In the genomic region with DNA sequence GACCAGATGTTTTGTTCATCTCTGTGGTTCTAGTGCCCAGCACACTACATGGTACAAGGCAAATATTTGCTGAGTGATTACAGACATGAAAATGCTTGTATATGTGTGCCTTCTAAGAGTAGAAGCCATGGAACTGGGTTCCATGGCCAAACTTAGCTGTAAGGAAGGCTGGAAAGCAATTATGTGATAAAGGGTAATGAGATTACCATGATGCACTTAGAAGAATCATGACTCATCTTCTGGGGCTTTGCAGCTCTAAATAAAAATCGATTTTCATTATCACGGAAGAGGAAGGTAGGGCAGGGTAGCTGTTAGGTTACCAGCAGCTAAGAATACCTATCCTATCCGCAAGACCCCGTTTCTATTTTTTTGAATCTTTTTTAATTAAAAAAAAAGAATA, we compare ENCODE assay signal across 30 cellular contexts. TPM values are rescaled to one million over a fixed set of nuclear protein-coding genes. Genes with fewer than 3 reads are reported as not detected.
A peak's percentile ranks its signal among the peaks of the same experiment; 100 is the strongest.
DNase-seq lines count a peak whose midpoint lies in the region; ATAC-seq and TF ChIP-seq lines count a peak whose summit lies in the region.
"Had no signal": no experiment of that assay in that cellular context is flagged by ENCODE, and none has a peak within 500 bp of the region (broad histone marks: within the 10 kb centered on the region; RNA-seq: fewer than 3 reads in every experiment).

No MANE protein-coding gene starts in this region.

- TF ChIP-seq CTCF in BE2C (IDR thresholded peaks at IDR 0.05; ENCODE audit: low read depth, low read length) (no peak), MM.1S (IDR thresholded peaks at IDR 0.05; ENCODE audit: low read length) (no peak)

- peaks cover 0 to 3% (median 0%) of the 10 kb centered on the region in 3 donors for H3K36me3 Mint-ChIP-seq in CD8-positive, alpha-beta memory T cell
- H3K36me3 Mint-ChIP-seq: activated naive CD4-positive, alpha-beta T cell treated with anti-CD3 and anti-CD28 coated beads, Interleukin-2, amount 50 U/mL, for 24 hours; CD14-positive monocyte; immature natural killer cell; natural killer cell treated with Interleukin-12 subunit alpha and Interleukin-12 subunit beta and Interleukin-15 and Interleukin-18, amount 100 ng/mL, for 72 hours; stimulated activated naive B cell treated with anti-CD40 and anti-IgM and Interleukin-4, amounts not matched to agents 10 μg/mL and 1 μg/mL and 100 μg/mL, for 72 hours; WTC11 had no signal

- no peak overlapping the region for H3K27ac ChIP-seq in MM.1S (ENCODE audit: low read length)
- H3K27ac ChIP-seq in CD8-positive, alpha-beta memory T cell (ENCODE audit: low read depth, low read length): no peak overlapping the region
- H3K27ac ChIP-seq: cardiac muscle cell, coronary artery, esophagus muscularis mucosa, left ventricle myocardium inferior, RWPE1, spleen, testis, vagina had no signal

- intact Hi-C loops in left cardiac atrium (cut with DNase I) (no loop called here), Right ventricle myocardium inferior (cut with DNase I) (no loop called here)

- no peak overlapping the region for H3K4me2 ChIP-seq in MM.1S (ENCODE audit: low read depth, low read length)

- no peaks in the 10 kb centered on the region for H3K4me1 Mint-ChIP-seq in CD8-positive, alpha-beta memory T cell
- H3K4me1 Mint-ChIP-seq: activated naive CD4-positive, alpha-beta T cell treated with anti-CD3 and anti-CD28 coated beads, Interleukin-2, amount 50 U/mL, for 24 hours; immature natural killer cell had no signal

- H3K9me2 ChIP-seq in MM.1S (replicated peaks; ENCODE audit: insufficient read depth, low read length): no peaks in the 10 kb centered on the region

- H3K27me3 Mint-ChIP-seq in CD8-positive, alpha-beta memory T cell: peaks cover 4 to 17% of the 10 kb centered on the region in 2 donors

- H3K4me3 ChIP-seq in BE2C (ENCODE audit: low read depth, low read length) (no peak overlapping the region), MM.1S (ENCODE audit: low read length) (no peak overlapping the region)
- H3K4me3 ChIP-seq in CD8-positive, alpha-beta memory T cell (ENCODE audit: low read length): no peak overlapping the region
- H3K4me3 ChIP-seq: cardiac muscle cell, coronary artery, esophagus muscularis mucosa, left ventricle myocardium inferior, spleen, testis, vagina had no signal

- DNase-seq in BE2C: peak; percentile 37
- peak; percentile 46 for DNase-seq in DMS53 (lab: John Stamatoyannopoulos, UW)
- peak; percentile 30 for DNase-seq in NCI-H2029 treated with DMSO at 0.1 percent for 48 hours (lab: John Stamatoyannopoulos, UW)
- peak; percentile 45 for DNase-seq in SW480 (ENCODE audit: low spot score)
- no peak for DNase-seq in MM.1S
- DNase-seq in CD8-positive, alpha-beta memory T cell: no peak
- DNase-seq in left cardiac atrium: no peak
- DNase-seq in Right ventricle myocardium inferior (ENCODE audit: missing footprints): no peak
- DNase-seq: effector memory CD8-positive, alpha-beta T cell; GOT3; hippocampal formation; immature natural killer cell; KG1; left ventricle myocardium inferior; NCI-H187 treated with DMSO at 0.1 percent for 48 hours; NCI-H446; spleen; stimulated activated CD4-positive, alpha-beta T cell treated with anti-CD3 and anti-CD28 coated beads, Interleukin-4, amount 100 ng/mL, for 1 hour; stimulated activated naive B cell treated with anti-CD40 and anti-IgM and Interleukin-4, amounts not matched to agents 10 μg/mL and 1 μg/mL and 100 μg/mL, for 72 hours; T-helper 9 cell; testis had no signal

- no peaks in the 10 kb centered on the region for H4K20me1 ChIP-seq in MM.1S (ENCODE audit: insufficient read depth, low read length)

- H3K36me3 ChIP-seq in BE2C (no peaks in the 10 kb centered on the region), MM.1S (replicated peaks; ENCODE audit: insufficient read depth, low read length) (no peaks in the 10 kb centered on the region)
- H3K36me3 ChIP-seq in CD8-positive, alpha-beta memory T cell (ENCODE audit: insufficient read depth, low read length): no peaks in the 10 kb centered on the region
- H3K36me3 ChIP-seq: cardiac muscle cell, esophagus muscularis mucosa, left ventricle myocardium inferior, spleen, vagina had no signal

- no peak for ATAC-seq in left cardiac atrium
- no peak for ATAC-seq in Right ventricle myocardium inferior
- ATAC-seq: effector memory CD8-positive, alpha-beta T cell; natural killer cell treated with Interleukin-12 subunit alpha and Interleukin-12 subunit beta and Interleukin-15 and Interleukin-18, amount 100 ng/mL, for 72 hours; stimulated activated naive B cell treated with anti-CD40 and anti-IgM and Interleukin-4, amounts not matched to agents 10 μg/mL and 1 μg/mL and 100 μg/mL, for 72 hours; WTC11 had no signal

- peaks cover 64% of the 10 kb centered on the region for H3K4me1 ChIP-seq in BE2C
- H3K4me1 ChIP-seq in MM.1S (ENCODE audit: low read length): no peaks in the 10 kb centered on the region
- H3K4me1 ChIP-seq in CD8-positive, alpha-beta memory T cell (ENCODE audit: insufficient read depth, low read length): no peaks in the 10 kb centered on the region
- H3K4me1 ChIP-seq: spleen, testis, vagina had no signal

- H3K27me3 ChIP-seq in BE2C (no peaks in the 10 kb centered on the region), MM.1S (replicated peaks; ENCODE audit: insufficient read depth, low read length) (no peaks in the 10 kb centered on the region)
- H3K27me3 ChIP-seq in CD8-positive, alpha-beta memory T cell (ENCODE audit: insufficient read depth, low read length, poor library complexity, severe bottlenecking): no peaks in the 10 kb centered on the region
- H3K27me3 ChIP-seq: cardiac muscle cell, esophagus muscularis mucosa, spleen, testis, vagina had no signal

- H3F3A ChIP-seq in MM.1S (ENCODE audit: insufficient read depth, low read length): no peaks in the 10 kb centered on the region

- no peaks in the 10 kb centered on the region for H3K9me3 Mint-ChIP-seq in CD8-positive, alpha-beta memory T cell
- H3K9me3 Mint-ChIP-seq: activated naive CD4-positive, alpha-beta T cell treated with anti-CD3 and anti-CD28 coated beads, Interleukin-2, amount 50 U/mL, for 24 hours; effector memory CD8-positive, alpha-beta T cell; immature natural killer cell; natural killer cell treated with Interleukin-12 subunit alpha and Interleukin-12 subunit beta and Interleukin-15 and Interleukin-18, amount 100 ng/mL, for 72 hours; stimulated activated naive B cell treated with anti-CD40 and anti-IgM and Interleukin-4, amounts not matched to agents 10 μg/mL and 1 μg/mL and 100 μg/mL, for 72 hours had no signal

- no peak overlapping the region for H3K27ac Mint-ChIP-seq in CD8-positive, alpha-beta memory T cell
- H3K27ac Mint-ChIP-seq: activated naive CD4-positive, alpha-beta T cell treated with anti-CD3 and anti-CD28 coated beads, Interleukin-2, amount 50 U/mL, for 24 hours; effector memory CD8-positive, alpha-beta T cell; immature natural killer cell; natural killer cell treated with Interleukin-12 subunit alpha and Interleukin-12 subunit beta and Interleukin-15 and Interleukin-18, amount 100 ng/mL, for 72 hours; stimulated activated naive B cell treated with anti-CD40 and anti-IgM and Interleukin-4, amounts not matched to agents 10 μg/mL and 1 μg/mL and 100 μg/mL, for 72 hours; WTC11 had no signal

- H3K9ac ChIP-seq in MM.1S (ENCODE audit: low read length): no peak overlapping the region

- H3K9me3 ChIP-seq in BE2C (no peaks in the 10 kb centered on the region), MM.1S (replicated peaks; ENCODE audit: insufficient read depth, low read length) (no peaks in the 10 kb centered on the region)
- no peaks in the 10 kb centered on the region for H3K9me3 ChIP-seq in CD8-positive, alpha-beta memory T cell (ENCODE audit: low read length)
- H3K9me3 ChIP-seq: esophagus muscularis mucosa, left ventricle myocardium inferior, spleen, testis, vagina had no signal

- no peaks in the 10 kb centered on the region for H3K79me2 ChIP-seq in MM.1S (ENCODE audit: low read length)

- CTCF ChIA-PET in CD8-positive, alpha-beta memory T cell (lab: Charles Lee): no interaction called here

- POLR2A ChIA-PET in CD8-positive, alpha-beta memory T cell (lab: Charles Lee): no interaction called here

- H3K4me3 Mint-ChIP-seq in CD8-positive, alpha-beta memory T cell: no peak overlapping the region
- H3K4me3 Mint-ChIP-seq: activated naive CD4-positive, alpha-beta T cell treated with anti-CD3 and anti-CD28 coated beads, Interleukin-2, amount 50 U/mL, for 24 hours; CD14-positive monocyte; effector memory CD8-positive, alpha-beta T cell; immature natural killer cell; natural killer cell treated with Interleukin-12 subunit alpha and Interleukin-12 subunit beta and Interleukin-15 and Interleukin-18, amount 100 ng/mL, for 72 hours; stimulated activated naive B cell treated with anti-CD40 and anti-IgM and Interleukin-4, amounts not matched to agents 10 μg/mL and 1 μg/mL and 100 μg/mL, for 72 hours; WTC11 had no signal

- no peak overlapping the region for H2AFZ ChIP-seq in MM.1S (ENCODE audit: low read length)

RNA-seq across cellular contexts. Expression of a gene that starts 28.0 kb away (rescaled TPM):
- 20.6 TPM for polyA plus RNA-seq in BE2C (2012; ENCODE audit: insufficient read depth, insufficient read length, low read depth)
- total RNA-seq in CD8-positive, alpha-beta memory T cell: 10 to 100 TPM; 12.7 to 13.8 TPM
- polyA plus RNA-seq in CD8-positive, alpha-beta memory T cell: 32.3 TPM
- 10 to 100 TPM; 18.3 to 23.3 TPM for total RNA-seq in left cardiac atrium
- total RNA-seq in Right ventricle myocardium inferior: 23.9 TPM

Comparison
In these comparisons a context has a peak if more than half of its experiments do, and no peak if none do; other contexts are left out.
1. DNase-seq: peak in BE2C (single experiment), DMS53 (single experiment), NCI-H2029 treated with DMSO at 0.1 percent for 48 hours (single experiment) and SW480 (single experiment); none in MM.1S (single experiment), CD8-positive, alpha-beta memory T cell (0 of 5), left cardiac atrium (single experiment) and Right ventricle myocardium inferior (single experiment).